16 cellular contexts compared by ENCODE assay signal in genomic region chr15:85737061-85737460, GRCh38. TPM values are rescaled to one million over a fixed set of nuclear protein-coding genes. Genes with fewer than 3 reads are reported as not detected.
DNase-seq lines count a peak whose midpoint lies in the region; ATAC-seq and TF ChIP-seq lines count a peak whose summit lies in the region.
"Had no signal": no experiment of that assay in that cellular context is flagged by ENCODE, and none has a peak within 500 bp of the region (broad histone marks: within the 10 kb centered on the region; RNA-seq: fewer than 3 reads in every experiment).

No MANE protein-coding gene starts in this region.

- H3K79me2 ChIP-seq in SK-N-SH (ENCODE audit: insufficient read depth), result no peaks in the 10 kb centered on the region

- H3K9me2 ChIP-seq in SK-N-SH, result no peaks in the 10 kb centered on the region

- no peak for TF ChIP-seq EP300 in SK-N-SH (IDR thresholded peaks at IDR 0.05; ENCODE audit: borderline replicate concordance in 1 of 2, low read depth in 1 of 2, low read length in 1 of 2)

- no peak overlapping the region for H2AFZ ChIP-seq in SK-N-SH (ENCODE audit: low read depth)
- H2AFZ ChIP-seq: GM23338 had no signal

- no peaks in the 10 kb centered on the region for H3K9me3 ChIP-seq in CD4-positive, alpha-beta T cell (ENCODE audit: control insufficient read depth, low read length)
- no peaks in the 10 kb centered on the region for H3K9me3 ChIP-seq in T-helper 17 cell (ENCODE audit: control insufficient read depth, low read length, poor library complexity, severe bottlenecking)
- H3K9me3 ChIP-seq in lung (ENCODE audit: control insufficient read depth in 2 of 2, insufficient read depth in 1 of 2, low read length in 1 of 2), result no peaks in the 10 kb centered on the region
- H3K9me3 ChIP-seq in SK-N-SH, result peaks cover 11% of the 10 kb centered on the region

- no peak overlapping the region for H3K9ac ChIP-seq in SK-N-SH

- 91 to 95% methylated on average over 6 of the region's 6 CpGs for WGBS in lung, 2 donors
- 98% methylated on average over 6 of the region's 6 CpGs for WGBS in SK-N-SH (ENCODE audit: low lambda C conversion rate)

- H3K9me3 Mint-ChIP-seq in CD4-positive, alpha-beta T cell, result peaks cover 2% of the 10 kb centered on the region
- H3K9me3 Mint-ChIP-seq in Calu3 (ENCODE audit: low read depth, unreplicated experiment) (peaks cover 5% of the 10 kb centered on the region), immature natural killer cell (peaks cover 0 to 13% (median 4%) of the 10 kb centered on the region in 6 donors)

- ATAC-seq in CD4-positive, alpha-beta T cell (ENCODE audit: poor library complexity), result no peak
- ATAC-seq in T-helper 17 cell (no peak), lung (ENCODE audit: insufficient read depth, low FRiP score) (peak; percentile 11)
- ATAC-seq: A549, GM23338 had no signal

- H3K36me3 Mint-ChIP-seq in CD4-positive, alpha-beta T cell (ENCODE audit: low read depth), result peaks cover 98% of the 10 kb centered on the region
- H3K36me3 Mint-ChIP-seq in Calu3 (ENCODE audit: insufficient read depth, unreplicated experiment) (peaks cover 77% of the 10 kb centered on the region), T-helper 17 cell (ENCODE audit: low read depth) (peaks cover 14% of the 10 kb centered on the region), immature natural killer cell (peaks cover 25 to 63% (median 49%) of the 10 kb centered on the region in 3 donors)

- no peak for TF ChIP-seq CTCF in CD4-positive, alpha-beta T cell (IDR thresholded peaks at IDR 0.05)
- TF ChIP-seq CTCF in Calu3 (IDR thresholded peaks at IDR 0.05; ENCODE audit: unreplicated experiment) (no peak), lung (IDR thresholded peaks at IDR 0.05; ENCODE audit: control extremely low read depth, extremely low read depth) (no peak), SK-N-SH (IDR thresholded peaks at IDR 0.05) (no peak)

- no peak overlapping the region for H3K4me3 ChIP-seq in lung
- H3K4me3 ChIP-seq in SK-N-SH (ENCODE audit: low read depth in 2 of 2, low read length in 1 of 2), result no peak overlapping the region
- H3K4me3 ChIP-seq: A549, GM23338 had no signal

- no peaks in the 10 kb centered on the region for H3K4me1 Mint-ChIP-seq in CD4-positive, alpha-beta T cell (ENCODE audit: low read depth)
- H3K4me1 Mint-ChIP-seq in Calu3 (ENCODE audit: low read depth, unreplicated experiment) (no peaks in the 10 kb centered on the region), T-helper 17 cell (peaks cover 5% of the 10 kb centered on the region), immature natural killer cell (peaks cover 0 to 34% of the 10 kb centered on the region in 2 donors)
- H3K4me1 Mint-ChIP-seq: CD14-positive monocyte had no signal

- intact Hi-C loops in CD4-positive, alpha-beta T cell (cut with DNase I, micrococcal nuclease), result no loop called here
- intact Hi-C loops in Calu3 (cut with micrococcal nuclease; ENCODE audit: unreplicated experiment), result loop anchor here (10.0 kb wide), 1 partner anchor 442 kb away; no protein-coding TSS in a partner anchor

- no peaks in the 10 kb centered on the region for H3K27me3 ChIP-seq in CD4-positive, alpha-beta T cell (ENCODE audit: control insufficient read depth, insufficient read depth, low read length)
- no peaks in the 10 kb centered on the region for H3K27me3 ChIP-seq in lung (ENCODE audit: control insufficient read depth, insufficient read depth)
- no peaks in the 10 kb centered on the region for H3K27me3 ChIP-seq in SK-N-SH (ENCODE audit: insufficient read depth)

- no peaks in the 10 kb centered on the region for H4K20me1 ChIP-seq in SK-N-SH (ENCODE audit: insufficient read depth)

- no peak overlapping the region for H3K27ac ChIP-seq in CD4-positive, alpha-beta T cell (ENCODE audit: low read depth, low read length)
- H3K27ac ChIP-seq in lung (ENCODE audit: low read depth in 1 of 2, low read length in 1 of 2), result no peak overlapping the region
- H3K27ac ChIP-seq in SK-N-SH (ENCODE audit: low read depth in 2 of 2, low read length in 1 of 2), result no peak overlapping the region
- H3K27ac ChIP-seq: A549, HL-60 had no signal

- H3K27ac Mint-ChIP-seq in CD4-positive, alpha-beta T cell, result peak overlapping the region; percentile 30
- H3K27ac Mint-ChIP-seq in Calu3 (ENCODE audit: unreplicated experiment) (no peak overlapping the region), T-helper 17 cell (peak overlapping the region; percentile 61), immature natural killer cell (peak overlapping the region in 2 of 6 donors; percentile 20 to 55)
- H3K27ac Mint-ChIP-seq: GM23338 had no signal

- BruUV-seq in Calu3 (replicated peaks; lab: Mats Ljungman, UMichigan), result TSS peak; percentile 22

- H3K4me3 Mint-ChIP-seq in CD4-positive, alpha-beta T cell, result no peak overlapping the region
- H3K4me3 Mint-ChIP-seq in Calu3 (ENCODE audit: low read depth, unreplicated experiment), result no peak overlapping the region
- H3K4me3 Mint-ChIP-seq in T-helper 17 cell, result no peak overlapping the region
- H3K4me3 Mint-ChIP-seq in immature natural killer cell, result no peak overlapping the region
- H3K4me3 Mint-ChIP-seq: CD14-positive monocyte; CD8-positive, alpha-beta memory T cell; GM23338 had no signal

- CTCF ChIA-PET in CD4-positive, alpha-beta T cell (lab: Charles Lee), result no interaction called here
- CTCF ChIA-PET in Calu3 (lab: Charles Lee), result no interaction called here
- CTCF ChIA-PET in SK-N-SH (lab: Yijun Ruan, JAX), result interaction anchor here (4.3 kb wide), 1 partner anchor 103 kb away, joined by 17 read pairs; no protein-coding TSS in a partner anchor

- peaks cover 5% of the 10 kb centered on the region for H3F3A ChIP-seq in SK-N-SH (replicated peaks; ENCODE audit: insufficient read depth)

- no peak overlapping the region for H3K4me2 ChIP-seq in SK-N-SH
- H3K4me2 ChIP-seq: A549, GM23338 had no signal

- POLR2A ChIA-PET in CD4-positive, alpha-beta T cell (lab: Charles Lee), result no interaction called here
- POLR2A ChIA-PET in SK-N-SH (lab: Yijun Ruan, JAX), result no interaction called here

- DNase-seq in CD4-positive, alpha-beta T cell, result no peak
- DNase-seq in Calu3, result no peak
- no peak for DNase-seq in T-helper 17 cell
- DNase-seq in lung (ENCODE audit: low spot score), result no peak
- DNase-seq in immature natural killer cell, result no peak
- DNase-seq in DMS53 treated with DMSO at 0.1 percent for 48 hours (lab: John Stamatoyannopoulos, UW; ENCODE audit: unreplicated experiment), result no peak
- no peak for DNase-seq in SK-N-SH
- DNase-seq: Caco-2; CD8-positive, alpha-beta memory T cell; DMS 273 treated with DMSO at 0.1 percent for 48 hours; DMS79; H7 had no signal

- H3K27me3 Mint-ChIP-seq in CD4-positive, alpha-beta T cell, result no peaks in the 10 kb centered on the region
- H3K27me3 Mint-ChIP-seq in Calu3 (ENCODE audit: unreplicated experiment), result no peaks in the 10 kb centered on the region
- H3K27me3 Mint-ChIP-seq in T-helper 17 cell, result no peaks in the 10 kb centered on the region
- peaks cover 4 to 12% (median 11%) of the 10 kb centered on the region in 3 donors for H3K27me3 Mint-ChIP-seq in immature natural killer cell (ENCODE audit: low read depth in 3 of 3)
- H3K27me3 Mint-ChIP-seq: CD8-positive, alpha-beta memory T cell had no signal

- H3K36me3 ChIP-seq in lung (ENCODE audit: control insufficient read depth in 2 of 2, insufficient read depth in 2 of 2, low read length in 2 of 2), result peaks cover 45 to 51% of the 10 kb centered on the region in 2 donors
- peaks cover 39 to 69% of the 10 kb centered on the region in 2 experiments for H3K36me3 ChIP-seq in SK-N-SH (replicated peaks in 1 of 2; ENCODE audit: control insufficient read depth in 1 of 2, insufficient read depth in 2 of 2, low read length in 1 of 2)

- no peak for TF ChIP-seq RAD21 in SK-N-SH (IDR thresholded peaks at IDR 0.05; ENCODE audit: low read length)

- H3K4me1 ChIP-seq in lung (ENCODE audit: control insufficient read depth in 2 of 2, insufficient read depth in 2 of 2, low read length in 2 of 2) (no peaks in the 10 kb centered on the region), SK-N-SH (ENCODE audit: control insufficient read depth in 1 of 2, insufficient read depth in 2 of 2, low read depth in 1 of 2, low read length in 1 of 2) (no peaks in the 10 kb centered on the region)
- H3K4me1 ChIP-seq: A549, Caco-2 had no signal

TF ChIP-seq in SK-N-SH, 30 proteins besides CTCF, POLR2A, EP300 and RAD21:
- TF ChIP-seq MAX (IDR thresholded peaks at IDR 0.05; ENCODE audit: low read depth) (no peak), SIN3A (IDR thresholded peaks at IDR 0.05; ENCODE audit: borderline replicate concordance, low read depth, low read length) (no peak), MEF2A (IDR thresholded peaks at IDR 0.05; ENCODE audit: borderline replicate concordance, low read depth) (no peak), NRF1 (IDR thresholded peaks at IDR 0.05; ENCODE audit: low read depth, low read length) (no peak), FOXM1 (IDR thresholded peaks at IDR 0.05; ENCODE audit: low read depth) (no peak), GATA2 (CRISPR knock-in tag; IDR thresholded peaks at IDR 0.05) (no peak), YY1 (IDR thresholded peaks at IDR 0.05; ENCODE audit: low read depth) (no peak)
- TF ChIP-seq, protein P1, sequence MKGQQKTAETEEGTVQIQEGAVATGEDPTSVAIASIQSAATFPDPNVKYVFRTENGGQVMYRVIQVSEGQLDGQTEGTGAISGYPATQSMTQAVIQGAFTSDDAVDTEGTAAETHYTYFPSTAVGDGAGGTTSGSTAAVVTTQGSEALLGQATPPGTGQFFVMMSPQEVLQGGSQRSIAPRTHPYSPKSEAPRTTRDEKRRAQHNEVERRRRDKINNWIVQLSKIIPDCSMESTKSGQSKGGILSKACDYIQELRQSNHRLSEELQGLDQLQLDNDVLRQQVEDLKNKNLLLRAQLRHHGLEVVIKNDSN (IDR thresholded peaks at IDR 0.05; ENCODE audit: borderline replicate concordance, low read depth), result no peak
TF ChIP-seq in SK-N-SH: peak in this region for 0.

RNA-seq across cellular contexts. Expression of gene KLHL25, which starts 57.7 kb away (rescaled TPM):
- total RNA-seq in CD4-positive, alpha-beta T cell, result 10 to 100 TPM in 1 of 2 experiments, 1 to 10 TPM in 1; 9.0 to 10.2 TPM
- total RNA-seq in Calu3 (2022) (14.1 and 16.0 TPM in 2 replicates), T-helper 17 cell (10 to 100 TPM in 1 of 2 donors, 1 to 10 TPM in 1; 9.8 to 12.3 TPM), lung (1 to 10 TPM; 8.1 to 9.2 TPM)
- polyA plus RNA-seq in lung (1 to 10 TPM; 3.0 to 6.1 TPM), immature natural killer cell (1 to 10 TPM in 2 of 3 donors, not detected in 1; 1.2 to 2.6 TPM), SK-N-SH (2012; rRNA removed) (4.5 TPM in 2 replicates)
- polyA plus RNA-seq in SK-N-SH (2012; cell fraction: cytosol; rRNA removed), result 1.4 and 2.6 TPM in 2 replicates
- polyA plus RNA-seq in SK-N-SH (2012; cell fraction: nucleus; rRNA removed), result 7.3 and 8.6 TPM in 2 replicates
